In the genomic region with DNA sequence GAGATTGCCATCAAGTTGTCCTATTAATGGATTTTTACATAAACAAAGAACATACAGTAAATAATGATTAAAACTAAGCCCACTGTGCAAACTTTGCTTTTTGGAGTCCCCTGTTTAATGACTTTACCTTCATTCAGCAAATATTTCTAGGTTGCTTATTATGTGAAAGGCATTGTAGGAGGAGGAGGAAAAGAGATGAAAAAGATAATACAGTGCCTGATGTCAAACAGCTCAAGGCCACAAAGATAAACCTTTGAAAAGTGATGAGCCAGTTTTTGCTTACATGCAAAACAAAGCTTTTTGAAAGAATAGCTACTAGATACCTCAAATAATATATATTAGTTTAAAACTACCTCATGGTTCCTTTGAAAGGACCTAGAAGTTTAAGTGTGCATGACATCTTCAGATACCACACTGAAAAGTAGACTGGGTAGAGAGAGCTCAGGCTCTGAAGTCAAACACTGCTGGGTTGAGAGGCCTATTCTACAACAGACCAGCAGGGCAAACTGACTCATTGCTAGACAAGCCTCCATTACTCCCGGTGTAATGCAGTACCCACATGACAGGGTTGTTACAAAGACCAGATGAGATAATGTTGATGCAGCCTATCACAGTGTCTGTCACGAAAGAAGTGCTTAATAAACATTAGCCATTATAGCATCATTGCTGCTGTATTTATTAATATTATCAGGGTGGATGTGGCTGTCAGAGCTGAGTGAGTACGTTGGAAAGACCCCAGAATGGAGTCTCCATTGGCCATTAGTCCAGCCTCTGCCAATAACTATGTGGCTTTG, we compare ENCODE assay signal across 1 cellular context.
TF ChIP-seq lines count a peak whose summit lies in the region.

No MANE protein-coding gene starts in this region.

TF ChIP-seq in HepG2, 621 proteins besides CTCF, POLR2A, EP300 and RAD21 (continued from another document and continues in another):
- TF ChIP-seq, protein P1, sequence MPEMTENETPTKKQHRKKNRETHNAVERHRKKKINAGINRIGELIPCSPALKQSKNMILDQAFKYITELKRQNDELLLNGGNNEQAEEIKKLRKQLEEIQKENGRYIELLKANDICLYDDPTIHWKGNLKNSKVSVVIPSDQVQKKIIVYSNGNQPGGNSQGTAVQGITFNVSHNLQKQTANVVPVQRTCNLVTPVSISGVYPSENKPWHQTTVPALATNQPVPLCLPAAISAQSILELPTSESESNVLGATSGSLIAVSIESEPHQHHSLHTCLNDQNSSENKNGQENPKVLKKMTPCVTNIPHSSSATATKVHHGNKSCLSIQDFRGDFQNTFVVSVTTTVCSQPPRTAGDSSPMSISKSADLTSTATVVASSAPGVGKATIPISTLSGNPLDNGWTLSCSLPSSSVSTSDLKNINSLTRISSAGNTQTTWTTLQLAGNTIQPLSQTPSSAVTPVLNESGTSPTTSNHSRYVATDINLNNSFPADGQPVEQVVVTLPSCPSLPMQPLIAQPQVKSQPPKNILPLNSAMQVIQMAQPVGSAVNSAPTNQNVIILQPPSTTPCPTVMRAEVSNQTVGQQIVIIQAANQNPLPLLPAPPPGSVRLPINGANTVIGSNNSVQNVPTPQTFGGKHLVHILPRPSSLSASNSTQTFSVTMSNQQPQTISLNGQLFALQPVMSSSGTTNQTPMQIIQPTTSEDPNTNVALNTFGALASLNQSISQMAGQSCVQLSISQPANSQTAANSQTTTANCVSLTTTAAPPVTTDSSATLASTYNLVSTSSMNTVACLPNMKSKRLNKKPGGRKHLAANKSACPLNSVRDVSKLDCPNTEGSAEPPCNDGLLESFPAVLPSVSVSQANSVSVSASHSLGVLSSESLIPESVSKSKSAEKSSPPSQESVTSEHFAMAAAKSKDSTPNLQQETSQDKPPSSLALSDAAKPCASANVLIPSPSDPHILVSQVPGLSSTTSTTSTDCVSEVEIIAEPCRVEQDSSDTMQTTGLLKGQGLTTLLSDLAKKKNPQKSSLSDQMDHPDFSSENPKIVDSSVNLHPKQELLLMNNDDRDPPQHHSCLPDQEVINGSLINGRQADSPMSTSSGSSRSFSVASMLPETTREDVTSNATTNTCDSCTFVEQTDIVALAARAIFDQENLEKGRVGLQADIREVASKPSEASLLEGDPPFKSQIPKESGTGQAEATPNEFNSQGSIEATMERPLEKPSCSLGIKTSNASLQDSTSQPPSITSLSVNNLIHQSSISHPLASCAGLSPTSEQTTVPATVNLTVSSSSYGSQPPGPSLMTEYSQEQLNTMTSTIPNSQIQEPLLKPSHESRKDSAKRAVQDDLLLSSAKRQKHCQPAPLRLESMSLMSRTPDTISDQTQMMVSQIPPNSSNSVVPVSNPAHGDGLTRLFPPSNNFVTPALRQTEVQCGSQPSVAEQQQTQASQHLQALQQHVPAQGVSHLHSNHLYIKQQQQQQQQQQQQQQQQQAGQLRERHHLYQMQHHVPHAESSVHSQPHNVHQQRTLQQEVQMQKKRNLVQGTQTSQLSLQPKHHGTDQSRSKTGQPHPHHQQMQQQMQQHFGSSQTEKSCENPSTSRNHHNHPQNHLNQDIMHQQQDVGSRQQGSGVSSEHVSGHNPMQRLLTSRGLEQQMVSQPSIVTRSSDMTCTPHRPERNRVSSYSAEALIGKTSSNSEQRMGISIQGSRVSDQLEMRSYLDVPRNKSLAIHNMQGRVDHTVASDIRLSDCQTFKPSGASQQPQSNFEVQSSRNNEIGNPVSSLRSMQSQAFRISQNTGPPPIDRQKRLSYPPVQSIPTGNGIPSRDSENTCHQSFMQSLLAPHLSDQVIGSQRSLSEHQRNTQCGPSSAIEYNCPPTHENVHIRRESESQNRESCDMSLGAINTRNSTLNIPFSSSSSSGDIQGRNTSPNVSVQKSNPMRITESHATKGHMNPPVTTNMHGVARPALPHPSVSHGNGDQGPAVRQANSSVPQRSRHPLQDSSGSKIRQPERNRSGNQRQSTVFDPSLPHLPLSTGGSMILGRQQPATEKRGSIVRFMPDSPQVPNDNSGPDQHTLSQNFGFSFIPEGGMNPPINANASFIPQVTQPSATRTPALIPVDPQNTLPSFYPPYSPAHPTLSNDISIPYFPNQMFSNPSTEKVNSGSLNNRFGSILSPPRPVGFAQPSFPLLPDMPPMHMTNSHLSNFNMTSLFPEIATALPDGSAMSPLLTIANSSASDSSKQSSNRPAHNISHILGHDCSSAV (CRISPR knock-in tag; IDR thresholded peaks at IDR 0.05; ENCODE audit: borderline replicate concordance): no peak
- TF ChIP-seq ZFAT (CRISPR knock-in tag; conservative IDR thresholded peaks at IDR 0.05): no peak
- peak; percentile 60; the same call in 1 of the 2 replicates for TF ChIP-seq ZMYM4 (CRISPR knock-in tag; IDR thresholded peaks at IDR 0.05)
- TF ChIP-seq GATA4 (IDR thresholded peaks at IDR 0.05; ENCODE audit: borderline replicate concordance, low read depth): peak; percentile 61; the same call in 1 of the 2 replicates
- TF ChIP-seq MEIS1 (CRISPR knock-in tag; IDR thresholded peaks at IDR 0.05; ENCODE audit: borderline replicate concordance): no peak
- TF ChIP-seq ZBTB7A (CRISPR knock-in tag; IDR thresholded peaks at IDR 0.05): no peak
- no peak for TF ChIP-seq MATR3 (CRISPR knock-in tag; IDR thresholded peaks at IDR 0.05)
- no peak for TF ChIP-seq ZSCAN25 (CRISPR knock-in tag; IDR thresholded peaks at IDR 0.05)
- no peak for TF ChIP-seq ZNF260 (CRISPR knock-in tag; IDR thresholded peaks at IDR 0.05; ENCODE audit: borderline replicate concordance, low read depth)
- TF ChIP-seq FOSL2 (CRISPR knock-in tag; IDR thresholded peaks at IDR 0.05): peak; percentile 85
- no peak for TF ChIP-seq TOPORS (CRISPR knock-in tag; IDR thresholded peaks at IDR 0.05)
- TF ChIP-seq, protein P2, sequence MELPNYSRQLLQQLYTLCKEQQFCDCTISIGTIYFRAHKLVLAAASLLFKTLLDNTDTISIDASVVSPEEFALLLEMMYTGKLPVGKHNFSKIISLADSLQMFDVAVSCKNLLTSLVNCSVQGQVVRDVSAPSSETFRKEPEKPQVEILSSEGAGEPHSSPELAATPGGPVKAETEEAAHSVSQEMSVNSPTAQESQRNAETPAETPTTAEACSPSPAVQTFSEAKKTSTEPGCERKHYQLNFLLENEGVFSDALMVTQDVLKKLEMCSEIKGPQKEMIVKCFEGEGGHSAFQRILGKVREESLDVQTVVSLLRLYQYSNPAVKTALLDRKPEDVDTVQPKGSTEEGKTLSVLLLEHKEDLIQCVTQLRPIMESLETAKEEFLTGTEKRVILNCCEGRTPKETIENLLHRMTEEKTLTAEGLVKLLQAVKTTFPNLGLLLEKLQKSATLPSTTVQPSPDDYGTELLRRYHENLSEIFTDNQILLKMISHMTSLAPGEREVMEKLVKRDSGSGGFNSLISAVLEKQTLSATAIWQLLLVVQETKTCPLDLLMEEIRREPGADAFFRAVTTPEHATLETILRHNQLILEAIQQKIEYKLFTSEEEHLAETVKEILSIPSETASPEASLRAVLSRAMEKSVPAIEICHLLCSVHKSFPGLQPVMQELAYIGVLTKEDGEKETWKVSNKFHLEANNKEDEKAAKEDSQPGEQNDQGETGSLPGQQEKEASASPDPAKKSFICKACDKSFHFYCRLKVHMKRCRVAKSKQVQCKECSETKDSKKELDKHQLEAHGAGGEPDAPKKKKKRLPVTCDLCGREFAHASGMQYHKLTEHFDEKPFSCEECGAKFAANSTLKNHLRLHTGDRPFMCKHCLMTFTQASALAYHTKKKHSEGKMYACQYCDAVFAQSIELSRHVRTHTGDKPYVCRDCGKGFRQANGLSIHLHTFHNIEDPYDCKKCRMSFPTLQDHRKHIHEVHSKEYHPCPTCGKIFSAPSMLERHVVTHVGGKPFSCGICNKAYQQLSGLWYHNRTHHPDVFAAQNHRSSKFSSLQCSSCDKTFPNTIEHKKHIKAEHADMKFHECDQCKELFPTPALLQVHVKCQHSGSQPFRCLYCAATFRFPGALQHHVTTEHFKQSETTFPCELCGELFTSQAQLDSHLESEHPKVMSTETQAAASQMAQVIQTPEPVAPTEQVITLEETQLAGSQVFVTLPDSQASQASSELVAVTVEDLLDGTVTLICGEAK (IDR thresholded peaks at IDR 0.05): no peak
- TF ChIP-seq, protein P2 (CRISPR knock-in tag; IDR thresholded peaks at IDR 0.05): no peak
- no peak for TF ChIP-seq RBFOX2 (IDR thresholded peaks at IDR 0.05; ENCODE audit: low read depth, low read length)
- TF ChIP-seq, protein P3, sequence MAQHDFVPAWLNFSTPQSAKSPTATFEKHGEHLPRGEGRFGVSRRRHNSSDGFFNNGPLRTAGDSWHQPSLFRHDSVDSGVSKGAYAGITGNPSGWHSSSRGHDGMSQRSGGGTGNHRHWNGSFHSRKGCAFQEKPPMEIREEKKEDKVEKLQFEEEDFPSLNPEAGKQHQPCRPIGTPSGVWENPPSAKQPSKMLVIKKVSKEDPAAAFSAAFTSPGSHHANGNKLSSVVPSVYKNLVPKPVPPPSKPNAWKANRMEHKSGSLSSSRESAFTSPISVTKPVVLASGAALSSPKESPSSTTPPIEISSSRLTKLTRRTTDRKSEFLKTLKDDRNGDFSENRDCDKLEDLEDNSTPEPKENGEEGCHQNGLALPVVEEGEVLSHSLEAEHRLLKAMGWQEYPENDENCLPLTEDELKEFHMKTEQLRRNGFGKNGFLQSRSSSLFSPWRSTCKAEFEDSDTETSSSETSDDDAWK (CRISPR knock-in tag; IDR thresholded peaks at IDR 0.05): no peak
- TF ChIP-seq, protein P4, sequence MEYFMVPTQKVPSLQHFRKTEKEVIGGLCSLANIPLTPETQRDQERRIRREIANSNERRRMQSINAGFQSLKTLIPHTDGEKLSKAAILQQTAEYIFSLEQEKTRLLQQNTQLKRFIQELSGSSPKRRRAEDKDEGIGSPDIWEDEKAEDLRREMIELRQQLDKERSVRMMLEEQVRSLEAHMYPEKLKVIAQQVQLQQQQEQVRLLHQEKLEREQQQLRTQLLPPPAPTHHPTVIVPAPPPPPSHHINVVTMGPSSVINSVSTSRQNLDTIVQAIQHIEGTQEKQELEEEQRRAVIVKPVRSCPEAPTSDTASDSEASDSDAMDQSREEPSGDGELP (IDR thresholded peaks at IDR 0.05; ENCODE audit: borderline replicate concordance, low read depth): no peak
- TF ChIP-seq, protein P5, sequence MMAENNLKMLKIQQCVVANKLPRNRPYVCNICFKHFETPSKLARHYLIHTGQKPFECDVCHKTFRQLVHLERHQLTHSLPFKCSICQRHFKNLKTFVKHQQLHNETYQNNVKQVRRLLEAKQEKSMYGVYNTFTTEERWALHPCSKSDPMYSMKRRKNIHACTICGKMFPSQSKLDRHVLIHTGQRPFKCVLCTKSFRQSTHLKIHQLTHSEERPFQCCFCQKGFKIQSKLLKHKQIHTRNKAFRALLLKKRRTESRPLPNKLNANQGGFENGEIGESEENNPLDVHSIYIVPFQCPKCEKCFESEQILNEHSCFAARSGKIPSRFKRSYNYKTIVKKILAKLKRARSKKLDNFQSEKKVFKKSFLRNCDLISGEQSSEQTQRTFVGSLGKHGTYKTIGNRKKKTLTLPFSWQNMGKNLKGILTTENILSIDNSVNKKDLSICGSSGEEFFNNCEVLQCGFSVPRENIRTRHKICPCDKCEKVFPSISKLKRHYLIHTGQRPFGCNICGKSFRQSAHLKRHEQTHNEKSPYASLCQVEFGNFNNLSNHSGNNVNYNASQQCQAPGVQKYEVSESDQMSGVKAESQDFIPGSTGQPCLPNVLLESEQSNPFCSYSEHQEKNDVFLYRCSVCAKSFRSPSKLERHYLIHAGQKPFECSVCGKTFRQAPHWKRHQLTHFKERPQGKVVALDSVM (CRISPR knock-in tag; IDR thresholded peaks at IDR 0.05): no peak
- TF ChIP-seq TAF15 (IDR thresholded peaks at IDR 0.05; ENCODE audit: low read depth, low read length, poor library complexity, severe bottlenecking): no peak
- TF ChIP-seq, protein P6, sequence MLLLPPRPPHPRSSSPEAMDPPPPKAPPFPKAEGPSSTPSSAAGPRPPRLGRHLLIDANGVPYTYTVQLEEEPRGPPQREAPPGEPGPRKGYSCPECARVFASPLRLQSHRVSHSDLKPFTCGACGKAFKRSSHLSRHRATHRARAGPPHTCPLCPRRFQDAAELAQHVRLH (CRISPR knock-in tag; IDR thresholded peaks at IDR 0.05; ENCODE audit: borderline replicate concordance, low read depth): no peak
- peak; percentile 11 for TF ChIP-seq TEAD3 (CRISPR knock-in tag; optimal IDR thresholded peaks at IDR 0.05; ENCODE audit: borderline replicate concordance)
- TF ChIP-seq, protein P7, sequence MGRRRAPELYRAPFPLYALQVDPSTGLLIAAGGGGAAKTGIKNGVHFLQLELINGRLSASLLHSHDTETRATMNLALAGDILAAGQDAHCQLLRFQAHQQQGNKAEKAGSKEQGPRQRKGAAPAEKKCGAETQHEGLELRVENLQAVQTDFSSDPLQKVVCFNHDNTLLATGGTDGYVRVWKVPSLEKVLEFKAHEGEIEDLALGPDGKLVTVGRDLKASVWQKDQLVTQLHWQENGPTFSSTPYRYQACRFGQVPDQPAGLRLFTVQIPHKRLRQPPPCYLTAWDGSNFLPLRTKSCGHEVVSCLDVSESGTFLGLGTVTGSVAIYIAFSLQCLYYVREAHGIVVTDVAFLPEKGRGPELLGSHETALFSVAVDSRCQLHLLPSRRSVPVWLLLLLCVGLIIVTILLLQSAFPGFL (CRISPR knock-in tag; IDR thresholded peaks at IDR 0.05): no peak
